In the genomic region with DNA sequence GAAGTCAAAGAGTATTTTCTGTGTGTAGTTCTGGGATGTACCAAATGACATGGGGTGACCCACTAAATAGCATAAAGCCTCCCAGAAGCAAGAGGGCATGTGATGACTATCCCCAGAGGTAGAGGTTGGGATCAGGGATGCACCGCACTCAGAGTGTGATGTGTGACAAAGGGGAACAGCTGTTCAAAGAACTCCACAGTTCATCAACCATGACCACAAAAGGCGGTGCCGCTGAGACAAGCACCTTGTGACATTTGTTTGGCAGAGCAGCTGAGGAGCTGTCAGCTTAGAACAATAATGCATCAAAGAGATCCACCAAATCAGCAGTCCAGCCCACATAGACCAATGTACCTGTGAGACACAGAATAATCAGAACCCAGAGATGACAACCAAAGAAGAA, we compare ENCODE assay signal across 16 cellular contexts.
A peak's percentile ranks its signal among the peaks of the same experiment; 100 is the strongest.
DNase-seq lines count a peak whose midpoint lies in the region; ATAC-seq lines count a peak whose summit lies in the region.
"Had no signal": no experiment of that assay in that cellular context is flagged by ENCODE, and none has a peak within 500 bp of the region (broad histone marks: within the 10 kb centered on the region; RNA-seq: fewer than 3 reads in every experiment).

No MANE protein-coding gene starts in this region.

- 30 to 34% methylated on average over 3 of the region's 3 CpGs for WGBS in GM23248 (ENCODE audit: low coverage in 1 of 2, low lambda C conversion rate in 2 of 2, missing lambda C conversion rate in 2 of 2), 2 experiments

- no peak overlapping the region for H3K27ac ChIP-seq in GM23248
- H3K27ac ChIP-seq: 22Rv1, gastroesophageal sphincter, skin epidermis had no signal

- peak; percentile 48 for ATAC-seq in HG03558 (IDR thresholded peaks at IDR 0.05; ENCODE audit: extremely low read depth, unreplicated experiment)
- ATAC-seq: gastroesophageal sphincter had no signal

- in situ Hi-C loops in GM23248 (cut with MboI), result no loop called here

- intact Hi-C loops in head of caudate nucleus (cut with DNase I), result no loop called here

- H3K4me3 ChIP-seq in GM23248, result no peak overlapping the region
- H3K4me3 ChIP-seq: gastroesophageal sphincter, HAP-1, skin epidermis had no signal

- no peaks in the 10 kb centered on the region for H3K27me3 ChIP-seq in GM23248 (replicated peaks; ENCODE audit: insufficient read depth)
- H3K27me3 ChIP-seq: gastroesophageal sphincter had no signal

- H3F3A ChIP-seq in GM23248 (ENCODE audit: insufficient read depth), result 0 out of 2 replicates have a peak, but pooled peaks cover under 1% of the 10 kb centered on the region

- H4K20me1 ChIP-seq in GM23248 (ENCODE audit: insufficient read depth), result no peaks in the 10 kb centered on the region

- H3K4me2 ChIP-seq in GM23248 (ENCODE audit: unreplicated experiment), result no peak overlapping the region

- H3K4me1 ChIP-seq in GM23248 (ENCODE audit: insufficient read depth), result no peaks in the 10 kb centered on the region
- H3K4me1 ChIP-seq: gastroesophageal sphincter, HAP-1 had no signal

- H2AFZ ChIP-seq in GM23248, result no peak overlapping the region

- no peak overlapping the region for H3K9ac ChIP-seq in GM23248

- DNase-seq in DMS79 (lab: John Stamatoyannopoulos, UW) (peak; percentile 2), DMS79 treated with DMSO at 0.1 percent for 48 hours (lab: John Stamatoyannopoulos, UW) (no peak), NCI-H510A (lab: John Stamatoyannopoulos, UW) (peak; percentile 95), left kidney (ENCODE audit: low read depth, low spot score) (peak; percentile 6), head of caudate nucleus (no peak), GM23248 (no peak)
- no peak for DNase-seq in stimulated activated naive CD4-positive, alpha-beta T cell treated with Interleukin-2 at 50 U/mL for 16 hours (lab: John Stamatoyannopoulos, UW)
- DNase-seq: activated T-cell treated with anti-CD3 and anti-CD28 coated beads for 4 hours; CD4-positive, CD25-positive, alpha-beta regulatory T cell; NCI-H1105; occipital lobe had no signal

- no peaks in the 10 kb centered on the region for H3K9me3 ChIP-seq in GM23248 (ENCODE audit: low read depth)
- H3K9me3 ChIP-seq: gastroesophageal sphincter, HAP-1 had no signal

- H3K9me2 ChIP-seq in GM23248 (ENCODE audit: insufficient read depth), result no peaks in the 10 kb centered on the region

- no peaks in the 10 kb centered on the region for H3K79me2 ChIP-seq in GM23248 (ENCODE audit: insufficient read depth)

- H3K36me3 ChIP-seq in GM23248 (ENCODE audit: low read depth), result no peaks in the 10 kb centered on the region
- H3K36me3 ChIP-seq: gastroesophageal sphincter, HAP-1 had no signal

Comparison
In these comparisons a context has a peak if more than half of its experiments do, and no peak if none do; other contexts are left out.
1. DNase-seq: peak in DMS79 (single experiment), NCI-H510A (single experiment) and left kidney (single experiment); none in DMS79 treated with DMSO at 0.1 percent for 48 hours (single experiment), stimulated activated naive CD4-positive, alpha-beta T cell treated with Interleukin-2 at 50 U/mL for 16 hours (single experiment), head of caudate nucleus (0 of 42) and GM23248 (single experiment).